ENCODE assay signal across 32 cellular contexts in genomic region chr20:59753836-59754235, GRCh38.
"Had no signal": no experiment of that assay in that cellular context is flagged by ENCODE, and none has a peak within 500 bp of the region (broad histone marks: within the 10 kb centered on the region; RNA-seq: fewer than 3 reads in every experiment).

No MANE protein-coding gene starts in this region.

- H3K27ac Mint-ChIP-seq: activated naive CD4-positive, alpha-beta T cell treated with anti-CD3 and anti-CD28 coated beads, Interleukin-2, amount 10 ng/mL, durations not matched to agents 7 days and 5 days; activated naive CD8-positive, alpha-beta T cell treated with anti-CD3 and anti-CD28 coated beads, Interleukin-2, amount 10 ng/mL, durations not matched to agents 7 days and 5 days; activated T-helper 1 cell treated with anti-CD3 and anti-CD28 coated beads, Interleukin-12 subunit alpha, Interleukin-12 subunit beta, Interleukin-2, Interleukin-4 antibody, amounts not matched to agents 30 ng/mL and 10 ng/mL and 1 ng/mL, durations not matched to agents 14 hours and 24 hours and 36 hours; endodermal cell; natural killer cell; neural progenitor cell had no signal

- H3K9me3 Mint-ChIP-seq: activated naive CD4-positive, alpha-beta T cell treated with anti-CD3 and anti-CD28 coated beads, Interleukin-2, amount 10 ng/mL, durations not matched to agents 7 days and 5 days; activated naive CD8-positive, alpha-beta T cell treated with anti-CD3 and anti-CD28 coated beads, Interleukin-2, amount 10 ng/mL, durations not matched to agents 7 days and 5 days; activated T-helper 1 cell treated with anti-CD3 and anti-CD28 coated beads, Interleukin-12 subunit alpha, Interleukin-12 subunit beta, Interleukin-2, Interleukin-4 antibody, amounts not matched to agents 30 ng/mL and 10 ng/mL and 1 ng/mL, durations not matched to agents 14 hours and 24 hours and 36 hours; brain; endodermal cell; natural killer cell; neural progenitor cell had no signal

- ATAC-seq: activated CD4-positive, CD25-positive, alpha-beta regulatory T cell treated with anti-CD3 and anti-CD28 coated beads, Interleukin-2, amount 50 U/mL, for 24 hours; esophagus mucosa; left lobe of liver; natural killer cell; sciatic nerve; stimulated activated naive CD8-positive, alpha-beta T cell treated with anti-CD3 and anti-CD28 coated beads, Interleukin-15, Interleukin-2, amounts not matched to agents 100 U/mL and 50 U/mL, for 24 hours had no signal

- H3K4me1 ChIP-seq: neural progenitor cell, uterus had no signal

- H3K27me3 Mint-ChIP-seq: brain had no signal

- H3K27me3 ChIP-seq: ascending aorta, cardiac muscle cell, uterus had no signal

- H3K4me3 Mint-ChIP-seq: activated naive CD4-positive, alpha-beta T cell treated with anti-CD3 and anti-CD28 coated beads, Interleukin-2, amount 10 ng/mL, durations not matched to agents 7 days and 5 days; activated naive CD8-positive, alpha-beta T cell treated with anti-CD3 and anti-CD28 coated beads, Interleukin-2, amount 10 ng/mL, durations not matched to agents 7 days and 5 days; activated T-helper 1 cell treated with anti-CD3 and anti-CD28 coated beads, Interleukin-12 subunit alpha, Interleukin-12 subunit beta, Interleukin-2, Interleukin-4 antibody, amounts not matched to agents 30 ng/mL and 10 ng/mL and 1 ng/mL, durations not matched to agents 14 hours and 24 hours and 36 hours; endodermal cell; natural killer cell; neural progenitor cell had no signal

- H3K4me3 ChIP-seq: ascending aorta, cardiac muscle cell, lung, neural progenitor cell, skin epidermis, thoracic aorta, uterus had no signal

- H3K36me3 ChIP-seq: ascending aorta, cardiac muscle cell, neural progenitor cell, thoracic aorta, uterus had no signal

- H3K9me3 ChIP-seq: ascending aorta, thoracic aorta, uterus had no signal

- H3K4me1 Mint-ChIP-seq: activated naive CD4-positive, alpha-beta T cell treated with anti-CD3 and anti-CD28 coated beads, Interleukin-2, amount 10 ng/mL, durations not matched to agents 7 days and 5 days; natural killer cell had no signal

- DNase-seq: activated CD4-positive, alpha-beta T cell treated with anti-CD3 and anti-CD28 coated beads for 48 hours; activated CD4-positive, alpha-beta T cell treated with anti-CD3 and anti-CD28 coated beads, Interleukin-2, amount 50 U/mL, for 48 hours; activated CD8-positive, alpha-beta memory T cell treated with anti-CD3 and anti-CD28 coated beads for 24 hours; activated effector memory CD4-positive, alpha-beta T cell treated with anti-CD3 and anti-CD28 coated beads, Interleukin-2, amount 50 U/mL, for 16 hours; activated naive CD4-positive, alpha-beta T cell treated with anti-CD3 and anti-CD28 coated beads, Interleukin-2, amount 10 ng/mL, durations not matched to agents 7 days and 5 days; activated naive CD8-positive, alpha-beta T cell treated with anti-CD3 and anti-CD28 coated beads, Interleukin-2, amount 10 ng/mL, durations not matched to agents 7 days and 5 days; activated T-cell treated with anti-CD3 and anti-CD28 coated beads, Interleukin-2, amount 50 U/mL, for 1 hour; cortex of kidney; endodermal cell; foreskin fibroblast; head of caudate nucleus; hypothalamus; mesendoderm; natural killer cell; stimulated activated CD4-positive, alpha-beta T cell treated with anti-CD3 and anti-CD28 coated beads, Interleukin-12 subunit alpha, Interleukin-12 subunit beta, amount 100 ng/mL, for 4 hours; stimulated activated CD4-positive, alpha-beta T cell treated with anti-CD3 and anti-CD28 coated beads, Interleukin-4, amount 100 ng/mL, for 1 hour; stimulated activated naive CD8-positive, alpha-beta T cell treated with anti-CD3 and anti-CD28 coated beads, Interleukin-15, Interleukin-2, amounts not matched to agents 100 U/mL and 50 U/mL, for 24 hours; trophoblast cell; uterus had no signal

- H3K27ac ChIP-seq: ascending aorta, cardiac muscle cell, neural progenitor cell, skin epidermis, thoracic aorta, uterus, VCaP had no signal

- H3K36me3 Mint-ChIP-seq: activated naive CD4-positive, alpha-beta T cell treated with anti-CD3 and anti-CD28 coated beads, Interleukin-2, amount 10 ng/mL, durations not matched to agents 7 days and 5 days; activated naive CD8-positive, alpha-beta T cell treated with anti-CD3 and anti-CD28 coated beads, Interleukin-2, amount 10 ng/mL, durations not matched to agents 7 days and 5 days; natural killer cell; neural progenitor cell had no signal
